In the genomic region with DNA sequence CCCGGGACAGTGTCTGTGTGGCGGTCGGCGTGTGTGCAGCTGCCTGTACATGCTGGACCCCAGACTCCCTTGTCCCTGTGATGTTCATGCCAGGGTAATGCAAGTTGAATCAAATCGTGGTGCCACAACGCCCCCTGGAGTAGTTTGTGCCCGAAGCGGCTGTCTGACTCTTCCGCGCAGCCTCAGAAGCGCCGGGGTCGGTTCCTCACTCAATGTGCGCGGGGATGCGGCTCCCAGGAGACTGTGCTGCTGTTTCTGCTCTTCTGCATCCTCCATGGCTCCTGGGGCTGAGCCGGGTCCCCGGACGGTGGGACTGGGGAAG, we compare ENCODE assay signal across 6 cellular contexts. TPM values are rescaled to one million over a fixed set of nuclear protein-coding genes. Genes with fewer than 3 reads are reported as not detected.
"Had no signal": no experiment of that assay in that cellular context is flagged by ENCODE, and none has a peak within 500 bp of the region (broad histone marks: within the 10 kb centered on the region; RNA-seq: fewer than 3 reads in every experiment).

No MANE protein-coding gene starts in this region.

RNA-seq across cellular contexts. Expression of gene UPK3B, which starts 10.5 kb away (rescaled TPM):
- total RNA-seq: frontal cortex, skeletal muscle tissue had no signal

RNA-seq across cellular contexts. Expression of gene SPDYE16, which starts 43.2 kb away (rescaled TPM):
- total RNA-seq: astrocyte, lung microvascular endothelial cell, omental fat pad, skeletal muscle tissue, stomach had no signal
